18 cellular contexts compared by ENCODE assay signal in genomic region chr15:39502048-39502447, GRCh38.
DNase-seq lines count a peak whose midpoint lies in the region; ATAC-seq and TF ChIP-seq lines count a peak whose summit lies in the region.
"Had no signal": no experiment of that assay in that cellular context is flagged by ENCODE, and none has a peak within 500 bp of the region (broad histone marks: within the 10 kb centered on the region; RNA-seq: fewer than 3 reads in every experiment).

No MANE protein-coding gene starts in this region.

- H3K27ac Mint-ChIP-seq in activated CD8-positive, alpha-beta T cell treated with anti-CD3 and anti-CD28 coated beads for 36 hours = no peak overlapping the region
- H3K27ac Mint-ChIP-seq in activated CD8-positive, alpha-beta T cell treated with anti-CD3 and anti-CD28 coated beads, Interleukin-2, amount 10 ng/mL, durations not matched to agents 7 days and 5 days = no peak overlapping the region

- H3K27me3 ChIP-seq in esophagus muscularis mucosa = no peaks in the 10 kb centered on the region
- no peaks in the 10 kb centered on the region for H3K27me3 ChIP-seq in smooth muscle cell (ENCODE audit: low read depth)
- H3K27me3 ChIP-seq: BLaER1 treated with 17β-estradiol and CSF1 and Interleukin-3, amounts not matched to agents 10 nM and 100 nM; MG63; SJCRH30 had no signal

- H3K9me3 Mint-ChIP-seq in activated CD8-positive, alpha-beta T cell treated with anti-CD3 and anti-CD28 coated beads for 36 hours = no peaks in the 10 kb centered on the region
- no peaks in the 10 kb centered on the region for H3K9me3 Mint-ChIP-seq in activated CD8-positive, alpha-beta T cell treated with anti-CD3 and anti-CD28 coated beads, Interleukin-2, amount 10 ng/mL, durations not matched to agents 7 days and 5 days (ENCODE audit: insufficient read depth)

- H3K4me3 Mint-ChIP-seq in activated CD8-positive, alpha-beta T cell treated with anti-CD3 and anti-CD28 coated beads for 36 hours = no peak overlapping the region
- H3K4me3 Mint-ChIP-seq in activated CD8-positive, alpha-beta T cell treated with anti-CD3 and anti-CD28 coated beads, Interleukin-2, amount 10 ng/mL, durations not matched to agents 7 days and 5 days = no peak overlapping the region

- DNase-seq in activated CD8-positive, alpha-beta T cell treated with anti-CD3 and anti-CD28 coated beads for 36 hours = peak; percentile 8
- no peak for DNase-seq in activated CD8-positive, alpha-beta T cell treated with anti-CD3 and anti-CD28 coated beads, Interleukin-2, amount 10 ng/mL, durations not matched to agents 7 days and 5 days
- DNase-seq in NCI-H2171 treated with DMSO at 0.1 percent for 48 hours (lab: John Stamatoyannopoulos, UW) = peak; percentile 64
- peak; percentile 86 for DNase-seq in esophagus muscularis mucosa (ENCODE audit: extremely low spot score)
- DNase-seq in smooth muscle cell (lab: John Stamatoyannopoulos, UW; ENCODE audit: unreplicated experiment) = no peak
- DNase-seq in HUDEP-2 (lab: John Stamatoyannopoulos, UW; ENCODE audit: unreplicated experiment in 76 of 76) = no peak
- no peak for DNase-seq in GM19238 (ENCODE audit: insufficient read length, low spot score)
- DNase-seq: 8988T, DMS153, GM23248, MG63, NCI-H1105, NCI-H1694 treated with DMSO at 0.1 percent for 48 hours, RPMI8226, SJCRH30 had no signal

- H3K36me3 ChIP-seq in esophagus muscularis mucosa (no peaks in the 10 kb centered on the region), smooth muscle cell (ENCODE audit: low read depth) (no peaks in the 10 kb centered on the region)
- H3K36me3 ChIP-seq: BLaER1 treated with 17β-estradiol and CSF1 and Interleukin-3, amounts not matched to agents 10 nM and 100 nM; MG63; SJCRH30 had no signal

- H2AFZ ChIP-seq in smooth muscle cell (ENCODE audit: low read depth) = no peak overlapping the region
- H2AFZ ChIP-seq: GM23248 had no signal

- peaks cover 28% of the 10 kb centered on the region for H3F3A ChIP-seq in smooth muscle cell (ENCODE audit: low read depth)

- H3K36me3 Mint-ChIP-seq in activated CD8-positive, alpha-beta T cell treated with anti-CD3 and anti-CD28 coated beads for 36 hours (ENCODE audit: low read depth) = no peaks in the 10 kb centered on the region
- H3K36me3 Mint-ChIP-seq in activated CD8-positive, alpha-beta T cell treated with anti-CD3 and anti-CD28 coated beads, Interleukin-2, amount 10 ng/mL, durations not matched to agents 7 days and 5 days (ENCODE audit: low read depth) = no peaks in the 10 kb centered on the region

- no peak for TF ChIP-seq EP300 in esophagus muscularis mucosa (IDR thresholded peaks at IDR 0.05)

- H3K9me3 ChIP-seq in esophagus muscularis mucosa (no peaks in the 10 kb centered on the region), smooth muscle cell (replicated peaks; ENCODE audit: low read depth) (no peaks in the 10 kb centered on the region)
- H3K9me3 ChIP-seq: BLaER1 treated with 17β-estradiol and CSF1 and Interleukin-3, amounts not matched to agents 10 nM and 100 nM; MG63; SJCRH30 had no signal

- intact Hi-C loops in activated CD8-positive, alpha-beta T cell treated with anti-CD3 and anti-CD28 coated beads for 36 hours (cut with micrococcal nuclease) = no loop called here
- intact Hi-C loops in esophagus muscularis mucosa (cut with DNase I) = loop anchor here (10.0 kb wide), 1 partner anchor 327 kb away; no protein-coding TSS in a partner anchor

- peaks cover 13% of the 10 kb centered on the region for H3K4me1 Mint-ChIP-seq in activated CD8-positive, alpha-beta T cell treated with anti-CD3 and anti-CD28 coated beads for 36 hours (ENCODE audit: low read depth)
- peaks cover 15% of the 10 kb centered on the region for H3K4me1 Mint-ChIP-seq in activated CD8-positive, alpha-beta T cell treated with anti-CD3 and anti-CD28 coated beads, Interleukin-2, amount 10 ng/mL, durations not matched to agents 7 days and 5 days (ENCODE audit: low read depth)

- TF ChIP-seq CTCF in activated CD8-positive, alpha-beta T cell treated with anti-CD3 and anti-CD28 coated beads for 36 hours (IDR thresholded peaks at IDR 0.05) = no peak
- TF ChIP-seq CTCF in esophagus muscularis mucosa (IDR thresholded peaks at IDR 0.05) (no peak), smooth muscle cell (IDR thresholded peaks at IDR 0.05; ENCODE audit: borderline replicate concordance, insufficient read depth, poor library complexity, severe bottlenecking) (no peak)

- H3K27ac ChIP-seq in esophagus muscularis mucosa (replicated peaks in 1 of 4) (peak overlapping the region in 1 of 4 donors; percentile 0), smooth muscle cell (ENCODE audit: low read depth) (peak overlapping the region; percentile 65)
- H3K27ac ChIP-seq: BLaER1 treated with 17β-estradiol and CSF1 and Interleukin-3, amounts not matched to agents 10 nM and 100 nM; GM23248; HL-60; SJCRH30 had no signal

- no peak for ATAC-seq in activated CD8-positive, alpha-beta T cell treated with anti-CD3 and anti-CD28 coated beads for 36 hours
- no peak for ATAC-seq in activated CD8-positive, alpha-beta T cell treated with anti-CD3 and anti-CD28 coated beads, Interleukin-2, amount 10 ng/mL, durations not matched to agents 7 days and 5 days
- ATAC-seq in HG02610 (IDR thresholded peaks at IDR 0.05; ENCODE audit: unreplicated experiment) = no peak

- H3K27me3 Mint-ChIP-seq in activated CD8-positive, alpha-beta T cell treated with anti-CD3 and anti-CD28 coated beads for 36 hours = peaks cover 1% of the 10 kb centered on the region
- H3K27me3 Mint-ChIP-seq in activated CD8-positive, alpha-beta T cell treated with anti-CD3 and anti-CD28 coated beads, Interleukin-2, amount 10 ng/mL, durations not matched to agents 7 days and 5 days (ENCODE audit: low read depth) = peaks cover 3% of the 10 kb centered on the region

- no peak for TF ChIP-seq POLR2A in esophagus muscularis mucosa (IDR thresholded peaks at IDR 0.05; ENCODE audit: low read depth)

- 89% methylated on average over 4 of the region's 5 CpGs for whole genome bisulfite sequencing in esophagus muscularis mucosa
- WGBS in smooth muscle cell (ENCODE audit: low lambda C conversion rate) = 79% methylated on average over 5 of the region's 5 CpGs

- peak overlapping the region; percentile 58 for H3K4me2 ChIP-seq in smooth muscle cell
- H3K4me2 ChIP-seq: BLaER1 treated with 17β-estradiol and CSF1 and Interleukin-3, amounts not matched to agents 10 nM and 100 nM had no signal

- CTCF ChIA-PET in activated CD8-positive, alpha-beta T cell treated with anti-CD3 and anti-CD28 coated beads for 36 hours (lab: Charles Lee) = no interaction called here
- CTCF ChIA-PET in activated CD8-positive, alpha-beta T cell treated with anti-CD3 and anti-CD28 coated beads, Interleukin-2, amount 10 ng/mL, durations not matched to agents 7 days and 5 days (lab: Charles Lee) = no interaction called here

- no peaks in the 10 kb centered on the region for H3K79me2 ChIP-seq in smooth muscle cell (ENCODE audit: low read depth)

- H3K4me3 ChIP-seq in esophagus muscularis mucosa (no peak overlapping the region), smooth muscle cell (no peak overlapping the region)
- H3K4me3 ChIP-seq: BLaER1 treated with 17β-estradiol and CSF1 and Interleukin-3, amounts not matched to agents 10 nM and 100 nM; GM23248; MG63; SJCRH30 had no signal

- H3K4me1 ChIP-seq in esophagus muscularis mucosa (peaks cover 14 to 57% (median 56%) of the 10 kb centered on the region in 4 donors), smooth muscle cell (ENCODE audit: low read depth) (peaks cover 14% of the 10 kb centered on the region)
- H3K4me1 ChIP-seq: BLaER1 treated with 17β-estradiol and CSF1 and Interleukin-3, amounts not matched to agents 10 nM and 100 nM had no signal

- POLR2A ChIA-PET in activated CD8-positive, alpha-beta T cell treated with anti-CD3 and anti-CD28 coated beads for 36 hours (lab: Charles Lee) = no interaction called here
- POLR2A ChIA-PET in activated CD8-positive, alpha-beta T cell treated with anti-CD3 and anti-CD28 coated beads, Interleukin-2, amount 10 ng/mL, durations not matched to agents 7 days and 5 days (lab: Charles Lee) = no interaction called here

- H3K9ac ChIP-seq in smooth muscle cell (ENCODE audit: low read depth) = no peak overlapping the region
- H3K9ac ChIP-seq: BLaER1 treated with 17β-estradiol and CSF1 and Interleukin-3, amounts not matched to agents 10 nM and 100 nM; GM23248 had no signal

- H4K20me1 ChIP-seq in smooth muscle cell (ENCODE audit: low read depth) = no peaks in the 10 kb centered on the region
- H4K20me1 ChIP-seq: BLaER1 treated with 17β-estradiol and CSF1 and Interleukin-3, amounts not matched to agents 10 nM and 100 nM had no signal

Comparison
In these comparisons a context has a peak if more than half of its experiments do, and no peak if none do; other contexts are left out.
1. DNase-seq: peak in activated CD8-positive, alpha-beta T cell treated with anti-CD3 and anti-CD28 coated beads for 36 hours (single experiment), NCI-H2171 treated with DMSO at 0.1 percent for 48 hours (single experiment) and esophagus muscularis mucosa (single experiment); none in activated CD8-positive, alpha-beta T cell treated with anti-CD3 and anti-CD28 coated beads, Interleukin-2, amount 10 ng/mL, durations not matched to agents 7 days and 5 days (single experiment), smooth muscle cell (single experiment), HUDEP-2 (0 of 76) and GM19238 (single experiment).